ENCODE assay signal across 18 cellular contexts in the genomic region with DNA sequence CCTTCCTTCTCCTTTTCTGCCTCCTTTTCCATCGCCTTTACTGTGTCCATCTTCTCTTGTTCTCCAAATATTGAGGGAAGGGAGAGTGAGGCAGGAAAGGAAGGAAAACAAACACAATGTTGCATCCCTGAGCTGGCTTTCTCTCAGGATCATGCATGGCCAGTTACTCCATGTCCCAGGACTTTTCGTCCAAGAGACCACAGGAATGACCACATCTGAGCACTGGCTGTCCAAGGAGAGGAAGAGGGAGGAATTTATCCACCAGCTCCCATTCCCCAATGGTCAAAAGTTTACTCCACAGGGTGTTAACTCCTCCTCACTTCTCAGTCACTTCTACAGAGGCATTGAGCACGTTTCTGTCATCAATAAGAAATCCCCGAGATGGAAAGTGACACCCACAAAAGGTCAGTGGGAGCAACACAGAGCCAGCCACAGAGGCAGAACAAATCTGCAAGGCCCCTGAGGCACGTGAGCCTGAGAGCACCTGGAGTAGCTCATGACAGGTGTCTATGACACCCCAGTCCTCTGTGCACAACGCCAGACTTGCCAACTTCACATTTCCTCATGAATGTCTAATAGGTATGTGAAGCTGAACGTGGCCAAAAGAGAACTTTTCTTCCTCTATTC.
DNase-seq lines count a peak whose midpoint lies in the region; ATAC-seq and TF ChIP-seq lines count a peak whose summit lies in the region.
"Had no signal": no experiment of that assay in that cellular context is flagged by ENCODE, and none has a peak within 500 bp of the region (broad histone marks: within the 10 kb centered on the region; RNA-seq: fewer than 3 reads in every experiment).

No MANE protein-coding gene starts in this region.

- ATAC-seq in GM19395 (IDR thresholded peaks at IDR 0.05; ENCODE audit: unreplicated experiment) = peak; percentile 68
- peak; percentile 57 for ATAC-seq in HG03175 (IDR thresholded peaks at IDR 0.05; ENCODE audit: unreplicated experiment)
- ATAC-seq in stimulated activated memory B cell treated with anti-CD40 and anti-IgM and Interleukin-4, amounts not matched to agents 10 μg/mL and 1 μg/mL and 100 μg/mL, for 72 hours = peak; percentile 87
- ATAC-seq: activated T-cell treated with anti-CD3 and anti-CD28 coated beads, Interleukin-2, amount 50 U/mL, for 72 hours had no signal

- TF ChIP-seq CTCF in choroid plexus epithelial cell (conservative IDR thresholded peaks at IDR 0.05; ENCODE audit: low read depth, low read length) = no peak
- TF ChIP-seq CTCF in WERI-Rb-1 (IDR thresholded peaks at IDR 0.05; ENCODE audit: low read depth, low read length) = no peak
- TF ChIP-seq CTCF in colonic mucosa (IDR thresholded peaks at IDR 0.05) = no peak

- peak overlapping the region; percentile 6 for H3K4me3 Mint-ChIP-seq in stimulated activated memory B cell treated with anti-CD40 and anti-IgM and Interleukin-4, amounts not matched to agents 10 μg/mL and 1 μg/mL and 100 μg/mL, for 72 hours
- H3K4me3 Mint-ChIP-seq: activated T-cell treated with anti-CD3 and anti-CD28 coated beads, Interleukin-2, amount 50 U/mL, for 72 hours had no signal

- intact Hi-C loops in colonic mucosa (cut with DNase I) = no loop called here

- no peaks in the 10 kb centered on the region for H3K36me3 Mint-ChIP-seq in stimulated activated memory B cell treated with anti-CD40 and anti-IgM and Interleukin-4, amounts not matched to agents 10 μg/mL and 1 μg/mL and 100 μg/mL, for 72 hours

- peaks cover 7% of the 10 kb centered on the region for H3K27me3 Mint-ChIP-seq in stimulated activated memory B cell treated with anti-CD40 and anti-IgM and Interleukin-4, amounts not matched to agents 10 μg/mL and 1 μg/mL and 100 μg/mL, for 72 hours

- peaks cover 26% of the 10 kb centered on the region for H3K4me1 Mint-ChIP-seq in stimulated activated memory B cell treated with anti-CD40 and anti-IgM and Interleukin-4, amounts not matched to agents 10 μg/mL and 1 μg/mL and 100 μg/mL, for 72 hours

- H3K27me3 ChIP-seq in WERI-Rb-1 (ENCODE audit: insufficient read depth, low read depth, severe bottlenecking) (no peaks in the 10 kb centered on the region), colonic mucosa (no peaks in the 10 kb centered on the region)
- H3K27me3 ChIP-seq: BLaER1 treated with 17β-estradiol and CSF1 and Interleukin-3, amounts not matched to agents 10 nM and 100 nM; heart right ventricle; ovary had no signal

- no peak overlapping the region for H3K4me3 ChIP-seq in choroid plexus epithelial cell (ENCODE audit: low read depth, low read length)
- H3K4me3 ChIP-seq in WERI-Rb-1 (ENCODE audit: low read depth, low read length) = no peak overlapping the region
- H3K4me3 ChIP-seq in colonic mucosa = no peak overlapping the region
- H3K4me3 ChIP-seq: BLaER1 treated with 17β-estradiol and CSF1 and Interleukin-3, amounts not matched to agents 10 nM and 100 nM; coronary artery; heart right ventricle; ovary had no signal

- peak overlapping the region; percentile 62 for H3K27ac Mint-ChIP-seq in stimulated activated memory B cell treated with anti-CD40 and anti-IgM and Interleukin-4, amounts not matched to agents 10 μg/mL and 1 μg/mL and 100 μg/mL, for 72 hours
- H3K27ac Mint-ChIP-seq: activated T-cell treated with anti-CD3 and anti-CD28 coated beads, Interleukin-2, amount 50 U/mL, for 72 hours had no signal

- peak; percentile 52 for DNase-seq in choroid plexus epithelial cell (ENCODE audit: low read depth)
- DNase-seq in activated CD4-positive, alpha-beta T cell treated with anti-CD3 and anti-CD28 coated beads for 1 hour = no peak
- no peak for DNase-seq in WERI-Rb-1
- no peak for DNase-seq in colonic mucosa
- DNase-seq: activated CD4-positive, alpha-beta T cell treated with anti-CD3 and anti-CD28 coated beads, Interleukin-2, amount 50 U/mL, for 4 hours; activated T-cell treated with anti-CD3 and anti-CD28 coated beads, Interleukin-2, amount 50 U/mL, for 72 hours; amniotic stem cell; heart right ventricle; kidney; NCI-H146; ovary; stimulated activated CD4-positive, alpha-beta T cell treated with anti-CD3 and anti-CD28 coated beads, Interleukin-12 subunit alpha, Interleukin-12 subunit beta, amount 100 ng/mL, for 4 hours had no signal

- H3K9ac ChIP-seq in colonic mucosa (ENCODE audit: low read depth in 2 of 2, low read length in 2 of 2) = no peak overlapping the region
- H3K9ac ChIP-seq: BLaER1 treated with 17β-estradiol and CSF1 and Interleukin-3, amounts not matched to agents 10 nM and 100 nM had no signal

- peaks cover 5% of the 10 kb centered on the region for H3K9me3 Mint-ChIP-seq in stimulated activated memory B cell treated with anti-CD40 and anti-IgM and Interleukin-4, amounts not matched to agents 10 μg/mL and 1 μg/mL and 100 μg/mL, for 72 hours
- H3K9me3 Mint-ChIP-seq: activated T-cell treated with anti-CD3 and anti-CD28 coated beads, Interleukin-2, amount 50 U/mL, for 72 hours had no signal

- H3K9me3 ChIP-seq in WERI-Rb-1 (ENCODE audit: severe bottlenecking) (peaks cover 3% of the 10 kb centered on the region), colonic mucosa (no peaks in the 10 kb centered on the region)
- H3K9me3 ChIP-seq: BLaER1 treated with 17β-estradiol and CSF1 and Interleukin-3, amounts not matched to agents 10 nM and 100 nM; heart right ventricle; ovary had no signal

- no peaks in the 10 kb centered on the region for H3K36me3 ChIP-seq in WERI-Rb-1
- no peaks in the 10 kb centered on the region for H3K36me3 ChIP-seq in colonic mucosa
- H3K36me3 ChIP-seq: BLaER1 treated with 17β-estradiol and CSF1 and Interleukin-3, amounts not matched to agents 10 nM and 100 nM; heart right ventricle; ovary had no signal

- H3K27ac ChIP-seq in WERI-Rb-1 (no peak overlapping the region), colonic mucosa (no peak overlapping the region)
- H3K27ac ChIP-seq: BLaER1 treated with 17β-estradiol and CSF1 and Interleukin-3, amounts not matched to agents 10 nM and 100 nM; coronary artery; epithelial cell of prostate; heart right ventricle; ovary had no signal

- no peaks in the 10 kb centered on the region for H3K4me1 ChIP-seq in colonic mucosa
